9 cellular contexts compared by ENCODE assay signal in genomic region chr15:100902436-100903190, GRCh38. TPM values are rescaled to one million over a fixed set of nuclear protein-coding genes. Genes with fewer than 3 reads are reported as not detected.
DNase-seq lines count a peak whose midpoint lies in the region; ATAC-seq and TF ChIP-seq lines count a peak whose summit lies in the region.
"Had no signal": no experiment of that assay in that cellular context is flagged by ENCODE, and none has a peak within 500 bp of the region (broad histone marks: within the 10 kb centered on the region; RNA-seq: fewer than 3 reads in every experiment).

No MANE protein-coding gene starts in this region.

- H3K36me3 ChIP-seq in upper lobe of right lung, result no peaks in the 10 kb centered on the region

- peak overlapping the region; percentile 75 for H3K27ac ChIP-seq in upper lobe of right lung

- no peak overlapping the region; the same call in 1 of the 2 replicates for H3K4me3 ChIP-seq in AG04449 (ENCODE audit: low read depth, low read length)
- peak overlapping the region; percentile 27 for H3K4me3 ChIP-seq in upper lobe of right lung

- CTCF ChIA-PET in AG04449 (lab: Yijun Ruan, JAX), result interaction anchor here (0.6 to 6.9 kb wide), 11 partner anchors 8 to 286 kb away, joined by 3 to 68 read pairs (median 3); partner anchors contain the start of gene LRRK1

- ATAC-seq in upper lobe of right lung, result peak; percentile 89
- ATAC-seq in HG03196 (IDR thresholded peaks at IDR 0.05; ENCODE audit: unreplicated experiment), result no peak
- ATAC-seq in GM19463 (IDR thresholded peaks at IDR 0.05; ENCODE audit: unreplicated experiment), result no peak
- ATAC-seq in HG02840 (IDR thresholded peaks at IDR 0.05; ENCODE audit: low FRiP score, unreplicated experiment), result no peak

- POLR2A ChIA-PET in AG04449 (lab: Yijun Ruan, JAX), result no interaction called here

- DNase-seq in AG04449 (ENCODE audit: low read depth, low spot score), result peak; percentile 37
- peak; percentile 85 to 92 for DNase-seq in NCI-H2081 (lab: John Stamatoyannopoulos, UW)
- DNase-seq in cerebellum (ENCODE audit: low spot score), result peak; percentile 92
- peak; percentile 94 to 98 for DNase-seq in lung microvascular endothelial cell (ENCODE audit: low read depth in 2 of 2)
- peak; percentile 83 for DNase-seq in upper lobe of right lung

- no peaks in the 10 kb centered on the region for H3K9me3 ChIP-seq in upper lobe of right lung

- no peak for TF ChIP-seq CTCF in AG04449 (IDR thresholded peaks at IDR 0.05; ENCODE audit: insufficient read depth, low read length, missing control alignments)
- no peak for TF ChIP-seq CTCF in upper lobe of right lung (IDR thresholded peaks at IDR 0.05)

- peaks cover 15% of the 10 kb centered on the region for H3K4me1 ChIP-seq in upper lobe of right lung

- no peaks in the 10 kb centered on the region for H3K27me3 ChIP-seq in upper lobe of right lung

- intact Hi-C loops in upper lobe of right lung (cut with DNase I), result no loop called here

RNA-seq across cellular contexts. Expression of gene LRRK1, which starts 16.5 kb away (rescaled TPM):
- total RNA-seq in cerebellum (8.9 TPM), lung microvascular endothelial cell (4.4 and 4.8 TPM in 2 replicates), upper lobe of right lung (22.6 TPM)

RNA-seq across cellular contexts. Expression of gene ALDH1A3, which starts 23.0 kb away (rescaled TPM):
- 46.3 TPM for total RNA-seq in cerebellum
- total RNA-seq in lung microvascular endothelial cell, result 16.1 and 22.2 TPM in 2 replicates
- 9.9 TPM for total RNA-seq in upper lobe of right lung
- total RNA-seq: T-helper 2 cell treated with Interferon-gamma antibody and Interleukin-4, amounts not matched to agents 100 ng/mL and 5 ng/mL, for 36 hours had no signal

Comparison
In these comparisons a context has a peak if more than half of its experiments do, and no peak if none do; other contexts are left out.
1. DNase-seq: peak in every context shown above with its lines; median percentile 96 in lung microvascular endothelial cell; 92 in cerebellum; 88 in NCI-H2081; 83 in upper lobe of right lung; 37 in AG04449.